1 cellular context compared by ENCODE assay signal in genomic region chr1:54228638-54229079, GRCh38.
TF ChIP-seq lines count a peak whose summit lies in the region.

No MANE protein-coding gene starts in this region.

TF ChIP-seq in SK-N-SH, 30 proteins besides CTCF, POLR2A, EP300 and RAD21 (continued from another document):
- TF ChIP-seq, protein P1, sequence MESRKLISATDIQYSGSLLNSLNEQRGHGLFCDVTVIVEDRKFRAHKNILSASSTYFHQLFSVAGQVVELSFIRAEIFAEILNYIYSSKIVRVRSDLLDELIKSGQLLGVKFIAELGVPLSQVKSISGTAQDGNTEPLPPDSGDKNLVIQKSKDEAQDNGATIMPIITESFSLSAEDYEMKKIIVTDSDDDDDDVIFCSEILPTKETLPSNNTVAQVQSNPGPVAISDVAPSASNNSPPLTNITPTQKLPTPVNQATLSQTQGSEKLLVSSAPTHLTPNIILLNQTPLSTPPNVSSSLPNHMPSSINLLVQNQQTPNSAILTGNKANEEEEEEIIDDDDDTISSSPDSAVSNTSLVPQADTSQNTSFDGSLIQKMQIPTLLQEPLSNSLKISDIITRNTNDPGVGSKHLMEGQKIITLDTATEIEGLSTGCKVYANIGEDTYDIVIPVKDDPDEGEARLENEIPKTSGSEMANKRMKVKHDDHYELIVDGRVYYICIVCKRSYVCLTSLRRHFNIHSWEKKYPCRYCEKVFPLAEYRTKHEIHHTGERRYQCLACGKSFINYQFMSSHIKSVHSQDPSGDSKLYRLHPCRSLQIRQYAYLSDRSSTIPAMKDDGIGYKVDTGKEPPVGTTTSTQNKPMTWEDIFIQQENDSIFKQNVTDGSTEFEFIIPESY (IDR thresholded peaks at IDR 0.05; ENCODE audit: borderline replicate concordance, low read depth), result no peak
- TF ChIP-seq RCOR1 (IDR thresholded peaks at IDR 0.05; ENCODE audit: low read length) (no peak), GATA2 (CRISPR knock-in tag; IDR thresholded peaks at IDR 0.05) (no peak), RXRA (IDR thresholded peaks at IDR 0.05; ENCODE audit: borderline replicate concordance, low read depth) (no peak), REST (IDR thresholded peaks at IDR 0.05; ENCODE audit: low read depth, low read length) (no peak), PBX3 (IDR thresholded peaks at IDR 0.05) (no peak)
- TF ChIP-seq, protein P2, sequence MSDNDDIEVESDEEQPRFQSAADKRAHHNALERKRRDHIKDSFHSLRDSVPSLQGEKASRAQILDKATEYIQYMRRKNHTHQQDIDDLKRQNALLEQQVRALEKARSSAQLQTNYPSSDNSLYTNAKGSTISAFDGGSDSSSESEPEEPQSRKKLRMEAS (IDR thresholded peaks at IDR 0.05; ENCODE audit: low read depth), result no peak
